ENCODE assay signal across 24 cellular contexts in the genomic region with DNA sequence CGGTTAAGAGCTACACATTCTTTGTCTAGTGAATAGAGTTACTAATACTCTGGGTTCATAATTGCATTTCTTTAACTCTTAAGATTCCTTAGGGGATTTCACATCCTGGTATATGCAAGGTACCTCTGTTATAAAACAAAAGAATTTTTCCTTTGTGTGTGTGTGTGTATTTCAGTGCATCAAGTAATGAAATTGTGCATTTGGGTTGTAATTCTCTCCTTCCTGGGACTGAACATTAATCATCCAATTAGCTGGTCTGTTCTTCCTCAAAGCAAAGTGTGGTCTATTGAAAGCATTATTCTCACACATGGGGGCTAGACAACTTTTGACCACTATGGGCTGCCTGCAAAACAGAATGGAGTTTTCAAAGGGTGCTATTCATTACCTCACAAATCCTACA.
DNase-seq lines count a peak whose midpoint lies in the region; ATAC-seq and TF ChIP-seq lines count a peak whose summit lies in the region.
"Had no signal": no experiment of that assay in that cellular context is flagged by ENCODE, and none has a peak within 500 bp of the region (broad histone marks: within the 10 kb centered on the region; RNA-seq: fewer than 3 reads in every experiment).

No MANE protein-coding gene starts in this region.

- DNase-seq in HAP-1 (ENCODE audit: low spot score in 2 of 2) (peak; percentile 29 to 90), NAMALWA (ENCODE audit: low spot score) (no peak), middle frontal gyrus (ENCODE audit: extremely low spot score, low spot score) (no peak)
- DNase-seq: 8988T; ACHN; BE2C; C1 segment of cervical spinal cord; CD4-positive, alpha-beta memory T cell; CD4-positive, CD25-positive, alpha-beta regulatory T cell; CD8-positive, alpha-beta memory T cell; COR-L47; DMS 273 treated with DMSO at 0.1 percent for 48 hours; DMS153; DMS53; DMS79; DND-41; EL; GDM1 had no signal

- ATAC-seq in HG02870 (IDR thresholded peaks at IDR 0.05; ENCODE audit: unreplicated experiment), result no peak
- ATAC-seq: GM12878 had no signal

- 0 out of 2 replicates have a peak overlapping the region, but pooled peaks have one; percentile 78 for H3K4me2 ChIP-seq in OCI-LY3 (ENCODE audit: low read length)
- H3K4me2 ChIP-seq: BLaER1 had no signal

- H3K79me2 ChIP-seq in OCI-LY3 (ENCODE audit: low read length), result no peaks in the 10 kb centered on the region

- H3K27me3 ChIP-seq in HAP-1 (ENCODE audit: low read depth), result no peaks in the 10 kb centered on the region
- H3K27me3 ChIP-seq in OCI-LY3 (ENCODE audit: low read depth, low read length), result no peaks in the 10 kb centered on the region
- H3K27me3 ChIP-seq: BE2C, BLaER1 had no signal

- H3K36me3 ChIP-seq in HAP-1 (replicated peaks) (no peaks in the 10 kb centered on the region), OCI-LY3 (replicated peaks; ENCODE audit: low read depth, low read length) (no peaks in the 10 kb centered on the region)
- H3K36me3 ChIP-seq: BE2C, BLaER1 had no signal

- no peak overlapping the region for H2AFZ ChIP-seq in OCI-LY3 (ENCODE audit: low read depth, low read length)

- in situ Hi-C loops in HAP-1 (cut with MboI; ENCODE audit: low sequenced_read_pairs), result no loop called here

- H3K4me1 Mint-ChIP-seq in nephron, result peaks cover 49% of the 10 kb centered on the region
- H3K4me1 Mint-ChIP-seq: CD14-positive monocyte; CD4-positive, alpha-beta memory T cell; CD4-positive, CD25-positive, alpha-beta regulatory T cell; CD8-positive, alpha-beta memory T cell had no signal

- H3K4me3 ChIP-seq in HAP-1 (no peak overlapping the region), OCI-LY3 (ENCODE audit: low read length) (no peak overlapping the region)
- H3K4me3 ChIP-seq: BLaER1, GM12878 had no signal

- H3K36me3 Mint-ChIP-seq in nephron (ENCODE audit: low read depth), result peaks cover under 1% of the 10 kb centered on the region
- H3K36me3 Mint-ChIP-seq: CD14-positive monocyte; CD4-positive, alpha-beta memory T cell; CD4-positive, CD25-positive, alpha-beta regulatory T cell; CD8-positive, alpha-beta memory T cell had no signal

- no peaks in the 10 kb centered on the region for H4K20me1 ChIP-seq in OCI-LY3 (ENCODE audit: insufficient read depth, low read length)
- H4K20me1 ChIP-seq: BLaER1 had no signal

- H3K27me3 Mint-ChIP-seq in nephron (ENCODE audit: low read depth), result no peaks in the 10 kb centered on the region
- H3K27me3 Mint-ChIP-seq: CD4-positive, alpha-beta memory T cell; CD4-positive, CD25-positive, alpha-beta regulatory T cell; CD8-positive, alpha-beta memory T cell had no signal

- no peak for TF ChIP-seq CTCF in OCI-LY3 (IDR thresholded peaks at IDR 0.05; ENCODE audit: low read depth, low read length)
- no peak for TF ChIP-seq CTCF in nephron (IDR thresholded peaks at IDR 0.05; ENCODE audit: unreplicated experiment in 3 of 3)

- peaks cover under 1% of the 10 kb centered on the region for H3K9me3 Mint-ChIP-seq in nephron

- H3K27ac ChIP-seq in OCI-LY3 (ENCODE audit: low read length), result no peak overlapping the region
- H3K27ac ChIP-seq: BLaER1 had no signal

- H3K4me3 Mint-ChIP-seq in nephron, result no peak overlapping the region
- H3K4me3 Mint-ChIP-seq: CD14-positive monocyte; CD4-positive, alpha-beta memory T cell; CD4-positive, CD25-positive, alpha-beta regulatory T cell; CD8-positive, alpha-beta memory T cell had no signal

- peaks cover 40% of the 10 kb centered on the region for H3K4me1 ChIP-seq in HAP-1
- peaks cover 32% of the 10 kb centered on the region for H3K4me1 ChIP-seq in OCI-LY3 (ENCODE audit: low read length)
- H3K4me1 ChIP-seq: BLaER1 had no signal

- no peak overlapping the region for H3K9ac ChIP-seq in OCI-LY3 (ENCODE audit: low read length)
- H3K9ac ChIP-seq: BLaER1 had no signal

- H3K27ac Mint-ChIP-seq in nephron, result peak overlapping the region; percentile 95 to 97 (median 95)
- H3K27ac Mint-ChIP-seq: CD14-positive monocyte; CD4-positive, alpha-beta memory T cell; CD4-positive, CD25-positive, alpha-beta regulatory T cell; CD8-positive, alpha-beta memory T cell had no signal

- H3K9me3 ChIP-seq in HAP-1, result no peaks in the 10 kb centered on the region
- no peaks in the 10 kb centered on the region for H3K9me3 ChIP-seq in OCI-LY3 (ENCODE audit: insufficient read depth, low read length)
- H3K9me3 ChIP-seq: BE2C, BLaER1 had no signal

Comparison
In these comparisons a context has a peak if more than half of its experiments do, and no peak if none do; other contexts are left out.
1. DNase-seq: peak in HAP-1 (2 of 2); none in NAMALWA (single experiment) and middle frontal gyrus (single experiment).